8 cellular contexts compared by ENCODE assay signal in genomic region chr13:32537580-32538233, GRCh38. TPM values are rescaled to one million over a fixed set of nuclear protein-coding genes. Genes with fewer than 3 reads are reported as not detected.
DNase-seq lines count a peak whose midpoint lies in the region; ATAC-seq and TF ChIP-seq lines count a peak whose summit lies in the region.

No MANE protein-coding gene starts in this region.

- peaks cover 52% of the 10 kb centered on the region for H3K79me2 ChIP-seq in neural cell (replicated peaks; ENCODE audit: insufficient read depth, low read length)

- TF ChIP-seq CTCF in epithelial cell of proximal tubule (conservative IDR thresholded peaks at IDR 0.05; ENCODE audit: low read depth, low read length) (no peak), neural cell (IDR thresholded peaks at IDR 0.05; ENCODE audit: poor library complexity, severe bottlenecking) (no peak), tibial artery (IDR thresholded peaks at IDR 0.05) (no peak)

- H3K36me3 ChIP-seq in neural cell (ENCODE audit: insufficient read depth, low read length) (peaks cover 19% of the 10 kb centered on the region), tibial artery (peaks cover 9 to 12% (median 12%) of the 10 kb centered on the region in 3 donors)

- TF ChIP-seq EP300 in neural cell (conservative IDR thresholded peaks at IDR 0.05; ENCODE audit: poor library complexity, severe bottlenecking): no peak

- peak overlapping the region; percentile 52 for H3K4me2 ChIP-seq in neural cell (ENCODE audit: low read length)

- no peak for ATAC-seq in HG03460 (IDR thresholded peaks at IDR 0.05; ENCODE audit: unreplicated experiment)

- no peaks in the 10 kb centered on the region for H4K20me1 ChIP-seq in neural cell (ENCODE audit: insufficient read depth)

- H3K9me3 ChIP-seq in neural cell (ENCODE audit: low read length) (no peaks in the 10 kb centered on the region), tibial artery (no peaks in the 10 kb centered on the region)

- no peaks in the 10 kb centered on the region for H3F3A ChIP-seq in neural cell (ENCODE audit: insufficient read depth, low read length, poor library complexity, severe bottlenecking)

- no peak for TF ChIP-seq RAD21 in neural cell (conservative IDR thresholded peaks at IDR 0.05)

- peaks cover 0 to 50% (median 34%) of the 10 kb centered on the region in 4 donors for H3K4me1 ChIP-seq in tibial artery

- H3K4me3 ChIP-seq in epithelial cell of proximal tubule (ENCODE audit: low read depth, low read length) (peak overlapping the region; percentile 70), neural cell (ENCODE audit: low read length) (peak overlapping the region; percentile 75), tibial artery (peak overlapping the region; percentile 66 to 82)

- no peaks in the 10 kb centered on the region for H3K9me2 ChIP-seq in neural cell (ENCODE audit: insufficient read depth, low read length)

- H3K27me3 ChIP-seq in neural cell (ENCODE audit: insufficient read depth, low read depth, low read length) (no peaks in the 10 kb centered on the region), tibial artery (no peaks in the 10 kb centered on the region)

- H3K27ac ChIP-seq in neural cell (ENCODE audit: low read length): peak overlapping the region; percentile 83
- H3K27ac ChIP-seq in tibial artery: peak overlapping the region; percentile 86 to 91

- H2AFZ ChIP-seq in neural cell (ENCODE audit: low read depth, low read length): peak overlapping the region; percentile 75

- peak; percentile 60 for DNase-seq in NCI-H82 (lab: John Stamatoyannopoulos, UW)
- DNase-seq in NCI-H82 treated with DMSO at 0.1 percent for 48 hours (lab: John Stamatoyannopoulos, UW; ENCODE audit: unreplicated experiment): no peak
- DNase-seq in activated CD8-positive, alpha-beta memory T cell treated with anti-CD3 and anti-CD28 coated beads for 24 hours: peak; percentile 73
- no peak for DNase-seq in epithelial cell of proximal tubule (ENCODE audit: low read depth)
- peak; percentile 23 to 73 for DNase-seq in tibial artery
- DNase-seq in DMS114 treated with DMSO at 0.1 percent for 48 hours (lab: John Stamatoyannopoulos, UW; ENCODE audit: unreplicated experiment): no peak

- intact Hi-C loops in tibial artery (cut with DNase I; ENCODE audit: low total_unique reads): loop anchor here (5.0 kb wide), 1 partner anchor 110 kb away; the partner anchor contains the start of gene N4BP2L1

- peak overlapping the region; percentile 75 for H3K9ac ChIP-seq in neural cell (ENCODE audit: low read length)

TF ChIP-seq in neural cell, 6 proteins besides CTCF, POLR2A, EP300 and RAD21:
- no peak for TF ChIP-seq TAF1 (IDR thresholded peaks at IDR 0.05; ENCODE audit: low read depth)
- TF ChIP-seq POLR2AphosphoS5 (IDR thresholded peaks at IDR 0.05): no peak
- TF ChIP-seq EZH2 (IDR thresholded peaks at IDR 0.05; ENCODE audit: borderline replicate concordance, insufficient read depth, low read length, poor library complexity, severe bottlenecking): no peak
- no peak for TF ChIP-seq MXI1 (conservative IDR thresholded peaks at IDR 0.05; ENCODE audit: poor library complexity, severe bottlenecking)
- TF ChIP-seq SMC3 (conservative IDR thresholded peaks at IDR 0.05; ENCODE audit: poor library complexity): no peak
- TF ChIP-seq REST (IDR thresholded peaks at IDR 0.05; ENCODE audit: borderline replicate concordance): no peak

RNA-seq across cellular contexts. Expression of gene N4BP2L2, which starts 0.9 kb away (rescaled TPM):
- total RNA-seq in epithelial cell of proximal tubule: 28.6 and 38.7 TPM in 2 replicates
- 105 and 317 TPM in 2 replicates for polyA plus RNA-seq in neural cell
- polyA minus RNA-seq in neural cell: 189 and 220 TPM in 2 replicates

RNA-seq across cellular contexts. Expression of gene PDS5B, which starts 48.5 kb away (rescaled TPM):
- 12.4 and 13.9 TPM in 2 replicates for total RNA-seq in epithelial cell of proximal tubule
- polyA plus RNA-seq in neural cell: 27.6 and 28.9 TPM in 2 replicates
- polyA minus RNA-seq in neural cell: 150 and 191 TPM in 2 replicates

Comparison
In these comparisons a context has a peak if more than half of its experiments do, and no peak if none do; other contexts are left out.
1. DNase-seq: peak in NCI-H82 (single experiment), activated CD8-positive, alpha-beta memory T cell treated with anti-CD3 and anti-CD28 coated beads for 24 hours (single experiment) and tibial artery (2 of 2); none in NCI-H82 treated with DMSO at 0.1 percent for 48 hours (single experiment), epithelial cell of proximal tubule (single experiment) and DMS114 treated with DMSO at 0.1 percent for 48 hours (single experiment).
2. Peak in every context shown above with its lines, with median percentiles within 50 percentile points of each other: H3K4me3 ChIP-seq.